8 cellular contexts compared by ENCODE assay signal in genomic region chr6:89080281-89081128, GRCh38. TPM values are rescaled to one million over a fixed set of nuclear protein-coding genes. Genes with fewer than 3 reads are reported as not detected.
A peak's percentile ranks its signal among the peaks of the same experiment; 100 is the strongest.
DNase-seq lines count a peak whose midpoint lies in the region; ATAC-seq and TF ChIP-seq lines count a peak whose summit lies in the region.

Gene PNRC1, plus strand, starts transcription at chr6:89080751. Its CDS starts 144 bp downstream, at chr6:89080895.

- peak within 1 kb of the TSS; percentile 98 for H3K27ac Mint-ChIP-seq in activated T-cell treated with anti-CD3 and anti-CD28 coated beads, Interleukin-2, amount 50 U/mL, for 24 hours

- peak within 1 kb of the TSS; percentile 97 for H3K4me3 ChIP-seq in mucosa of stomach (ENCODE audit: low read length)

- no peaks in the 10 kb centered on the region for H3K27me3 Mint-ChIP-seq in activated T-cell treated with anti-CD3 and anti-CD28 coated beads, Interleukin-2, amount 50 U/mL, for 24 hours

- peaks cover 4% of the 10 kb centered on the region for H3K36me3 ChIP-seq in mucosa of stomach (ENCODE audit: control insufficient read depth, insufficient read depth, low read length)

- DNase-seq in DMS153 treated with DMSO at 0.1 percent for 48 hours (lab: John Stamatoyannopoulos, UW; ENCODE audit: unreplicated experiment), result peak; percentile 100
- peak; percentile 99 for DNase-seq in KBM-7
- peak; percentile 100 for DNase-seq in activated T-cell treated with anti-CD3 and anti-CD28 coated beads, Interleukin-2, amount 50 U/mL, for 24 hours
- peak; percentile 99 for DNase-seq in erythroblast (lab: John Stamatoyannopoulos, UW)
- DNase-seq in stimulated activated CD8-positive, alpha-beta memory T cell treated with anti-CD3 and anti-CD28 coated beads, Interleukin-7, amount 100 ng/mL, for 1 hour (ENCODE audit: low read depth in 2 of 2), result peak; percentile 100

- H3K27me3 ChIP-seq in mucosa of stomach (ENCODE audit: control insufficient read depth, insufficient read depth, low read length), result no peaks in the 10 kb centered on the region

- peaks cover 34% of the 10 kb centered on the region for H3K4me1 Mint-ChIP-seq in activated T-cell treated with anti-CD3 and anti-CD28 coated beads, Interleukin-2, amount 50 U/mL, for 24 hours (ENCODE audit: low read depth)

- no peaks in the 10 kb centered on the region for H3K9me3 ChIP-seq in mucosa of stomach (ENCODE audit: control insufficient read depth, low read length)

- peaks cover 10% of the 10 kb centered on the region for H3K4me1 ChIP-seq in mucosa of stomach (ENCODE audit: control insufficient read depth, insufficient read depth, low read length)

- peak within 1 kb of the TSS; percentile 93 for H3K4me3 Mint-ChIP-seq in activated T-cell treated with anti-CD3 and anti-CD28 coated beads, Interleukin-2, amount 50 U/mL, for 24 hours

- in situ Hi-C loops in KBM-7 (cut with MboI; ENCODE audit: low pct_unique_long_range_greater_than_20kb, low sequenced_read_pairs), result no loop called here

- peak; percentile 76 for ATAC-seq in GM21717 (IDR thresholded peaks at IDR 0.05; ENCODE audit: unreplicated experiment)

- peak within 1 kb of the TSS; percentile 100 for H3K9ac ChIP-seq in mucosa of stomach (ENCODE audit: low read length)

- no peaks in the 10 kb centered on the region for H3K9me3 Mint-ChIP-seq in activated T-cell treated with anti-CD3 and anti-CD28 coated beads, Interleukin-2, amount 50 U/mL, for 24 hours

- H3K36me3 Mint-ChIP-seq in activated T-cell treated with anti-CD3 and anti-CD28 coated beads, Interleukin-2, amount 50 U/mL, for 24 hours (ENCODE audit: low read depth), result peaks cover 44% of the 10 kb centered on the region

- TF ChIP-seq POLR2A in erythroblast (IDR thresholded peaks at IDR 0.05; ENCODE audit: low read length), result peak; percentile 99

TF ChIP-seq in PFSK-1, 5 proteins besides CTCF, POLR2A, EP300 and RAD21:
- TF ChIP-seq FOXP2 (optimal IDR thresholded peaks at IDR 0.05; ENCODE audit: borderline replicate concordance, extremely low read depth, extremely low read length, insufficient read depth) (peak; percentile 82), SIN3A (IDR thresholded peaks at IDR 0.05; ENCODE audit: borderline replicate concordance, insufficient read depth, low read length) (peak; percentile 43; the same call in 1 of the 2 replicates), TAF1 (IDR thresholded peaks at IDR 0.05; ENCODE audit: borderline replicate concordance, insufficient read depth, low read length) (peak; percentile 98; the same call in 1 of the 2 replicates), POLR2AphosphoS5 (IDR thresholded peaks at IDR 0.05; ENCODE audit: low read depth, low read length) (peak; percentile 99), REST (IDR thresholded peaks at IDR 0.05; ENCODE audit: insufficient read depth in 1 of 2, low read depth in 2 of 2, low read length in 2 of 2) (peak in 1 of 2 experiments; percentile 47; a peak in 3 of 4 replicates)
TF ChIP-seq in PFSK-1: peak in this region for 5.

RNA-seq across cellular contexts. Expression of gene PNRC1, which starts in this region (rescaled TPM):
- polyA plus RNA-seq in PFSK-1 (2012; ENCODE audit: insufficient read length, low read depth), result 71.4 TPM

Comparison
In these comparisons a context has a peak if more than half of its experiments do, and no peak if none do; other contexts are left out.
1. Peak in every context shown above with its lines: DNase-seq, ATAC-seq and H3K4me3 ChIP-seq.